Comparison of ENCODE assay signal across 10 cellular contexts in genomic region chr12:1795221-1795784, GRCh38. TPM values are rescaled to one million over a fixed set of nuclear protein-coding genes. Genes with fewer than 3 reads are reported as not detected.
A peak's percentile ranks its signal among the peaks of the same experiment; 100 is the strongest.
DNase-seq lines count a peak whose midpoint lies in the region; ATAC-seq and TF ChIP-seq lines count a peak whose summit lies in the region.
"Had no signal": no experiment of that assay in that cellular context is flagged by ENCODE, and none has a peak within 500 bp of the region (broad histone marks: within the 10 kb centered on the region; RNA-seq: fewer than 3 reads in every experiment).

No MANE protein-coding gene starts in this region.

- H3K79me1 ChIP-seq in mesenchymal stem cell (replicated peaks; ENCODE audit: low read length, poor library complexity, severe bottlenecking), result no peaks in the 10 kb centered on the region

- H3K4me3 ChIP-seq in left ventricle myocardium inferior (peak overlapping the region; percentile 80), right cardiac atrium (ENCODE audit: low read length) (no peak overlapping the region), adipocyte (ENCODE audit: low read length) (peak overlapping the region; percentile 57), mesenchymal stem cell (ENCODE audit: insufficient read depth in 1 of 2, low read depth in 1 of 2, low read length in 2 of 2) (peak overlapping the region in 1 of 2 experiments; percentile 53), uterus (no peak overlapping the region)

- no peaks in the 10 kb centered on the region for H3K9me3 ChIP-seq in left ventricle myocardium inferior (replicated peaks)
- H3K9me3 ChIP-seq in right cardiac atrium (ENCODE audit: control insufficient read depth, low read length), result no peaks in the 10 kb centered on the region
- H3K9me3 ChIP-seq in adipocyte (ENCODE audit: control insufficient read depth, low read length), result no peaks in the 10 kb centered on the region
- no peaks in the 10 kb centered on the region for H3K9me3 ChIP-seq in mesenchymal stem cell (ENCODE audit: control insufficient read depth, low read length)
- H3K9me3 ChIP-seq in uterus, result no peaks in the 10 kb centered on the region

- no peak overlapping the region for H2BK120ac ChIP-seq in mesenchymal stem cell (ENCODE audit: low read depth, low read length)

- H4K8ac ChIP-seq in mesenchymal stem cell (ENCODE audit: low read length), result peak overlapping the region; percentile 19

- TF ChIP-seq POLR2A in uterus (IDR thresholded peaks at IDR 0.05), result no peak

- H3K23ac ChIP-seq in mesenchymal stem cell (ENCODE audit: low read length in 2 of 2), result no peak overlapping the region

- 64% methylated on average over 19 of the region's 19 CpGs for WGBS in right cardiac atrium
- WGBS in mesenchymal stem cell, result 76% methylated on average over 16 of the region's 19 CpGs

- H3K4me2 ChIP-seq in mesenchymal stem cell (ENCODE audit: low read length, poor library complexity, severe bottlenecking), result no peak overlapping the region

- H3K27me3 ChIP-seq in left ventricle myocardium inferior (ENCODE audit: low read depth) (no peaks in the 10 kb centered on the region), right cardiac atrium (ENCODE audit: control insufficient read depth, insufficient read depth) (no peaks in the 10 kb centered on the region), adipocyte (replicated peaks; ENCODE audit: control insufficient read depth, insufficient read depth, low read length) (no peaks in the 10 kb centered on the region), mesenchymal stem cell (ENCODE audit: control insufficient read depth in 1 of 2, insufficient read depth in 1 of 2, low read length in 2 of 2) (no peaks in the 10 kb centered on the region), uterus (no peaks in the 10 kb centered on the region)
- H3K27me3 ChIP-seq: brain microvascular endothelial cell had no signal

- intact Hi-C loops in left ventricle myocardium inferior (cut with micrococcal nuclease) (no loop called here), right cardiac atrium (cut with DNase I) (loop anchor here in 1 of 4 donors (2.0 kb wide), 1 partner anchor 143 kb away; no protein-coding TSS in a partner anchor), uterus (cut with DNase I; ENCODE audit: low total_unique reads) (loop anchor here (5.0 to 10.0 kb wide), 3 partner anchors 142 to 789 kb away; no protein-coding TSS in a partner anchor)

- H2AFZ ChIP-seq in mesenchymal stem cell (ENCODE audit: low read depth, low read length), result peak overlapping the region; percentile 64

- H3K9ac ChIP-seq in adipocyte (ENCODE audit: low read length) (peak overlapping the region; percentile 55), mesenchymal stem cell (ENCODE audit: low read length) (peak overlapping the region; percentile 67)

- H2BK12ac ChIP-seq in mesenchymal stem cell (ENCODE audit: low read length in 2 of 2), result peak overlapping the region; percentile 14 to 19

- H3K18ac ChIP-seq in mesenchymal stem cell (ENCODE audit: low read depth in 1 of 2, low read length in 2 of 2), result no peak overlapping the region

- no peak overlapping the region for H2AK5ac ChIP-seq in mesenchymal stem cell (ENCODE audit: low read length, severe bottlenecking)

- H3K4ac ChIP-seq in mesenchymal stem cell (ENCODE audit: low read depth in 1 of 2, low read length in 2 of 2), result no peak overlapping the region

- H3K36me3 ChIP-seq in left ventricle myocardium inferior (no peaks in the 10 kb centered on the region), adipocyte (ENCODE audit: control insufficient read depth, insufficient read depth, low read length, severe bottlenecking) (no peaks in the 10 kb centered on the region), mesenchymal stem cell (ENCODE audit: control insufficient read depth in 1 of 2, insufficient read depth in 2 of 2, low read depth in 1 of 2, low read length in 2 of 2) (peaks cover 3 to 10% of the 10 kb centered on the region in 2 experiments), uterus (no peaks in the 10 kb centered on the region)
- H3K36me3 ChIP-seq: brain microvascular endothelial cell had no signal

- ATAC-seq in right cardiac atrium (no peak), esophagus mucosa (no peak)

- H3K27ac ChIP-seq in left ventricle myocardium inferior (replicated peaks) (peak overlapping the region; percentile 89), right cardiac atrium (ENCODE audit: low read length) (no peak overlapping the region), mesenchymal stem cell (ENCODE audit: low read length, poor library complexity, severe bottlenecking) (no peak overlapping the region), uterus (peak overlapping the region; percentile 57 to 77)
- H3K27ac ChIP-seq: brain microvascular endothelial cell had no signal

- no peak overlapping the region for H3K14ac ChIP-seq in mesenchymal stem cell (ENCODE audit: low read length in 2 of 2)

- H2BK15ac ChIP-seq in mesenchymal stem cell (ENCODE audit: low read depth, poor library complexity, severe bottlenecking), result no peak overlapping the region

- H3K4me1 ChIP-seq in left ventricle myocardium inferior (peaks cover 63% of the 10 kb centered on the region), right cardiac atrium (ENCODE audit: control insufficient read depth, insufficient read depth, low read length) (no peaks in the 10 kb centered on the region), adipocyte (ENCODE audit: control insufficient read depth, insufficient read depth, low read length) (peaks cover 20% of the 10 kb centered on the region), mesenchymal stem cell (ENCODE audit: control insufficient read depth, insufficient read depth, low read depth, low read length) (peaks cover 23% of the 10 kb centered on the region), uterus (peaks cover 0 to 7% of the 10 kb centered on the region in 2 donors)

- no peak overlapping the region for H2BK5ac ChIP-seq in mesenchymal stem cell (ENCODE audit: low read depth, low read length, poor library complexity, severe bottlenecking)

- TF ChIP-seq CTCF in left ventricle myocardium inferior (IDR thresholded peaks at IDR 0.05; ENCODE audit: borderline replicate concordance) (no peak), uterus (IDR thresholded peaks at IDR 0.05) (no peak)

- H4K91ac ChIP-seq in mesenchymal stem cell (ENCODE audit: low read length), result no peak overlapping the region

- DNase-seq in left ventricle myocardium inferior (no peak), right cardiac atrium (no peak), adipocyte (ENCODE audit: low read depth) (no peak), mesenchymal stem cell (no peak), uterus (no peak), NCI-H446 treated with DMSO at 0.1 percent for 48 hours (lab: John Stamatoyannopoulos, UW) (no peak)
- DNase-seq in activated effector memory CD4-positive, alpha-beta T cell treated with Interleukin-2 at 50 U/mL for 16 hours, result no peak

RNA-seq across cellular contexts. Expression of gene LRTM2, which starts 25.1 kb away (rescaled TPM):
- not detected for total RNA-seq in left ventricle myocardium inferior
- total RNA-seq in right cardiac atrium, result not detected
- polyA plus RNA-seq in right cardiac atrium, result not detected
- polyA plus RNA-seq in mesenchymal stem cell (2013, experiment 1 of 2), result 0.01 TPM
- polyA plus RNA-seq in mesenchymal stem cell (2013, experiment 2 of 2), result 0.01 TPM
- not detected for total RNA-seq in uterus
- total RNA-seq in esophagus mucosa, result not detected
- total RNA-seq: G401 had no signal

Comparison
In these comparisons a context has a peak if more than half of its experiments do, and no peak if none do; other contexts are left out.
1. H3K27ac ChIP-seq: peak in left ventricle myocardium inferior (single experiment) and uterus (2 of 2); none in right cardiac atrium (single experiment) and mesenchymal stem cell (single experiment).
2. H3K4me3 ChIP-seq: peak in left ventricle myocardium inferior (single experiment) and adipocyte (single experiment); none in right cardiac atrium (single experiment) and uterus (0 of 2).